ENCODE assay signal across 1 cellular context in genomic region chrX:81121513-81122363, GRCh38.
TF ChIP-seq lines count a peak whose summit lies in the region.

No MANE protein-coding gene starts in this region.

TF ChIP-seq in HepG2, 621 proteins besides CTCF, POLR2A, EP300 and RAD21 (continued from another document and continues in another):
- TF ChIP-seq GMEB1 (CRISPR knock-in tag; IDR thresholded peaks at IDR 0.05; ENCODE audit: borderline replicate concordance) = no peak
- no peak for TF ChIP-seq PCBP1 (IDR thresholded peaks at IDR 0.05; ENCODE audit: borderline replicate concordance, low read depth, low read length)
- no peak for TF ChIP-seq RELA (CRISPR knock-in tag; IDR thresholded peaks at IDR 0.05)
- TF ChIP-seq ZNF574 (CRISPR knock-in tag; IDR thresholded peaks at IDR 0.05) = no peak
- no peak for TF ChIP-seq ZSCAN29 (CRISPR knock-in tag; conservative IDR thresholded peaks at IDR 0.05)
- TF ChIP-seq TIGD3 (CRISPR knock-in tag; IDR thresholded peaks at IDR 0.05; ENCODE audit: borderline replicate concordance) = no peak
- TF ChIP-seq RFXANK (CRISPR knock-in tag; IDR thresholded peaks at IDR 0.05) = no peak
- no peak for TF ChIP-seq ZGPAT (CRISPR knock-in tag; IDR thresholded peaks at IDR 0.05)
- no peak for TF ChIP-seq ZNF256 (CRISPR knock-in tag; conservative IDR thresholded peaks at IDR 0.05)
- no peak for TF ChIP-seq AKNA (CRISPR knock-in tag; IDR thresholded peaks at IDR 0.05; ENCODE audit: borderline replicate concordance)
- TF ChIP-seq CHCHD3 (CRISPR knock-in tag; IDR thresholded peaks at IDR 0.05) = no peak
- TF ChIP-seq MLXIP (CRISPR knock-in tag; IDR thresholded peaks at IDR 0.05; ENCODE audit: borderline replicate concordance) = no peak
- no peak for TF ChIP-seq ZNF333 (CRISPR knock-in tag; IDR thresholded peaks at IDR 0.05; ENCODE audit: borderline replicate concordance)
- peak; percentile 69 for TF ChIP-seq MAFF (IDR thresholded peaks at IDR 0.05; ENCODE audit: low read depth, low read length)
- TF ChIP-seq ZNF687 (CRISPR knock-in tag; IDR thresholded peaks at IDR 0.05) = peak; percentile 47
- TF ChIP-seq ATF6 (CRISPR knock-in tag; conservative IDR thresholded peaks at IDR 0.05) = no peak
- peak; percentile 88 for TF ChIP-seq SP2 (CRISPR knock-in tag; IDR thresholded peaks at IDR 0.05)
- TF ChIP-seq ZIK1 (CRISPR knock-in tag; IDR thresholded peaks at IDR 0.05; ENCODE audit: borderline replicate concordance, low read depth) = no peak
- TF ChIP-seq TRAFD1 (CRISPR knock-in tag; IDR thresholded peaks at IDR 0.05; ENCODE audit: borderline replicate concordance) = no peak
- no peak for TF ChIP-seq ZFP37 (CRISPR knock-in tag; IDR thresholded peaks at IDR 0.05; ENCODE audit: borderline replicate concordance)
- no peak for TF ChIP-seq FLYWCH1 (CRISPR knock-in tag; IDR thresholded peaks at IDR 0.05)
- no peak for TF ChIP-seq ZNF432 (CRISPR knock-in tag; IDR thresholded peaks at IDR 0.05; ENCODE audit: borderline replicate concordance)
- TF ChIP-seq KDM5A (IDR thresholded peaks at IDR 0.05; ENCODE audit: borderline replicate concordance, low read length) = no peak
- TF ChIP-seq NFYB (CRISPR knock-in tag; IDR thresholded peaks at IDR 0.05) = peak; percentile 89
- TF ChIP-seq MTA3 (CRISPR knock-in tag; IDR thresholded peaks at IDR 0.05) = no peak
- TF ChIP-seq ETS1 (CRISPR knock-in tag; IDR thresholded peaks at IDR 0.05) = no peak
- no peak for TF ChIP-seq MZF1 (CRISPR knock-in tag; IDR thresholded peaks at IDR 0.05; ENCODE audit: borderline replicate concordance)
- peak; percentile 20 to 73; a peak in 2 of 4 replicates for TF ChIP-seq MAFK (conservative IDR thresholded peaks at IDR 0.05 in 1 of 2, IDR thresholded peaks at IDR 0.05 in 1 of 2; ENCODE audit: low read length in 2 of 2)
- TF ChIP-seq BRCA1 (CRISPR knock-in tag; IDR thresholded peaks at IDR 0.05) = no peak
